In the genomic region with DNA sequence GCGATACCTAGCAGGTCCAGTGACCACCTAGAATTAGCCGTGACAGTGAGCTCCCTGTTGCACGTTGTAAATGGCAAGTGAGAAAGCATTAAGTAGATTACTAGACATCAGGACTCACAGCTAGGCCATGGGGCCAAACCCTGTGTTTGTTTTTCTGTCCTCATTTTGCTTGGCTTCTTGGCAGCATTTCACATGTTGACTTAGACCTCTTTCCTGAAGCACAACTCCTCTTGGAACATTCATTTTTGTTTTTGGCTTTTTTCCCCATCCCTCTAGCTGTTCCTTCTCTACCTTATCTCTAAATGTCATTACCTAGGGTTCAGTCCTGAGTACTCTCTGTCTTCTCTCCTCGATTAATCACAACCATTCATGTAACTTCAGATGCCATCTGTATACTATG, we compare ENCODE assay signal across 1 cellular context.
TF ChIP-seq lines count a peak whose summit lies in the region.

No MANE protein-coding gene starts in this region.

TF ChIP-seq in endothelial cell of umbilical vein, 7 proteins besides CTCF, POLR2A, EP300 and RAD21:
- TF ChIP-seq EZH2 (IDR thresholded peaks at IDR 0.05; ENCODE audit: borderline replicate concordance, low read depth, low read length, severe bottlenecking) (no peak), GATA2 (IDR thresholded peaks at IDR 0.05; ENCODE audit: insufficient read depth, insufficient read length, low read depth, low read length) (no peak), MYC (IDR thresholded peaks at IDR 0.05; ENCODE audit: low read depth, low read length) (no peak), JUN (IDR thresholded peaks at IDR 0.05; ENCODE audit: borderline replicate concordance, insufficient read depth, insufficient read length, low read depth) (no peak), POLR2AphosphoS5 (IDR thresholded peaks at IDR 0.05; ENCODE audit: insufficient read depth, low read depth, low read length) (no peak), FOS (IDR thresholded peaks at IDR 0.05; ENCODE audit: borderline replicate concordance, insufficient read depth, low read length) (no peak)
- TF ChIP-seq, protein P1, sequence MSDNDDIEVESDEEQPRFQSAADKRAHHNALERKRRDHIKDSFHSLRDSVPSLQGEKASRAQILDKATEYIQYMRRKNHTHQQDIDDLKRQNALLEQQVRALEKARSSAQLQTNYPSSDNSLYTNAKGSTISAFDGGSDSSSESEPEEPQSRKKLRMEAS (IDR thresholded peaks at IDR 0.05; ENCODE audit: insufficient read depth, insufficient read length) = no peak
